Comparison of ENCODE assay signal across 4 cellular contexts in genomic region chr7:96986901-96987300, GRCh38. TPM values are rescaled to one million over a fixed set of nuclear protein-coding genes. Genes with fewer than 3 reads are reported as not detected.
"Had no signal": no experiment of that assay in that cellular context is flagged by ENCODE, and none has a peak within 500 bp of the region (broad histone marks: within the 10 kb centered on the region; RNA-seq: fewer than 3 reads in every experiment).

No MANE protein-coding gene starts in this region.

- H3K4me3 ChIP-seq: GM12878 had no signal

- ATAC-seq: GM12878 had no signal

- DNase-seq: GDM1, GF-D8 had no signal

RNA-seq across cellular contexts. Expression of gene DLX6, which starts 18.5 kb away (rescaled TPM):
- total RNA-seq: G401, GM12878 had no signal
- polyA plus RNA-seq: GM12878 had no signal

RNA-seq across cellular contexts. Expression of gene DLX5, which starts 37.7 kb away (rescaled TPM):
- total RNA-seq: G401, GM12878 had no signal
- polyA plus RNA-seq: GM12878 had no signal
